15 cellular contexts compared by ENCODE assay signal in the genomic region with DNA sequence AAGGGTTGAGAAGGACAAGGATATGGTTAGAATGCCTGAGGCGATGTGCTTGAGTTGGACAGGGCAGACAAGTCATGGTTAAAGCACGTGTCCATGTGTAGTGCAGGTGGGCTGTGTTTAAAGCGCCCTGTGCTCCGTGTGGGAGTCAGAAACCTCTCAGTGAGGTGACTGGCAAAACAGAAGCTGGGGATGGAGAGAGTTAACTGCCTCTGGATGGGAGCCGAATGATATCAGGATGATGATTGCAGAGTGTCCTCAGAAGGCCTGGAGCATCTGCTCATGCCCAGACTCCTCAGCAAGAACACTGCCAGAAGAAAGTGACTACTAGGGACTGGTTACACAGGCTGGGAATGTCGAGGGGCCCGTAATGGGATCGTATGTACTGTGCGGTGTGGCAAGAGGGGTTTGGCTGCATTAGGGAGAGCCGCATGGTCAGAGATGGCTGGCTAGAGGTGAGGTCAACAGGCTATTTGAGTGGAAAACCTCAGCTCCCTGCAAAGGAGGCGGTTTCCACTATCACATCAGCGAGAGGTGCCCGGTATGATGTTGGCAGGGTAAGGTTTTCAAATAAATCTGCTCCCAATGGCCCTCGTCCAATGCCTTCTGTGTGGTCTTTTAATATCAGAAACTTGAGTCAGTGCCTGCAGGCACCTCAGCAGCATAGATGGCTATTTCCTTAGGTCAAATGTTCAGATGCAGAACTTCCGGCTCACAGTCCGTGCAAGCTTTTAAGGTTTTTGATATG. TPM values are rescaled to one million over a fixed set of nuclear protein-coding genes. Genes with fewer than 3 reads are reported as not detected.
A peak's percentile ranks its signal among the peaks of the same experiment; 100 is the strongest.
DNase-seq lines count a peak whose midpoint lies in the region; ATAC-seq and TF ChIP-seq lines count a peak whose summit lies in the region.
"Had no signal": no experiment of that assay in that cellular context is flagged by ENCODE, and none has a peak within 500 bp of the region (broad histone marks: within the 10 kb centered on the region; RNA-seq: fewer than 3 reads in every experiment).

No MANE protein-coding gene starts in this region.

- peak; percentile 58 for DNase-seq in AG10803 (ENCODE audit: low read depth)
- no peak for DNase-seq in chondrocyte (ENCODE audit: low spot score)
- no peak for DNase-seq in mesenchymal stem cell
- DNase-seq in 8988T = no peak
- no peak for DNase-seq in NCI-H2171 treated with DMSO at 0.1 percent for 48 hours (lab: John Stamatoyannopoulos, UW)
- DNase-seq: activated CD4-positive, alpha-beta T cell treated with anti-CD3 and anti-CD28 coated beads, Interleukin-2, amount 10 ng/mL, durations not matched to agents 24 days and 14 days; activated naive CD4-positive, alpha-beta T cell; natural killer cell; NCI-H69; SW 1271 had no signal

- no peak overlapping the region for H3K4me2 ChIP-seq in Loucy (ENCODE audit: low read depth, low read length, poor library complexity, severe bottlenecking)
- H3K4me2 ChIP-seq in mesenchymal stem cell (ENCODE audit: low read length, poor library complexity, severe bottlenecking) = no peak overlapping the region

- no peak overlapping the region for H3K9ac ChIP-seq in Loucy (ENCODE audit: low read depth, low read length, poor library complexity, severe bottlenecking)
- peak overlapping the region; percentile 46 for H3K9ac ChIP-seq in mesenchymal stem cell (ENCODE audit: low read length)

- H4K91ac ChIP-seq in mesenchymal stem cell (ENCODE audit: low read length) = no peak overlapping the region

- H3F3A ChIP-seq in Loucy (ENCODE audit: low read depth) = no peaks in the 10 kb centered on the region

- no peak overlapping the region for H2BK120ac ChIP-seq in mesenchymal stem cell (ENCODE audit: low read depth, low read length)

- no peaks in the 10 kb centered on the region for H3K36me3 Mint-ChIP-seq in chondrocyte (ENCODE audit: low read depth)
- H3K36me3 Mint-ChIP-seq: natural killer cell had no signal

- H4K8ac ChIP-seq in mesenchymal stem cell (ENCODE audit: low read length) = no peak overlapping the region

- H3K27me3 ChIP-seq in Loucy (ENCODE audit: insufficient read depth, low read length, poor library complexity, severe bottlenecking) (no peaks in the 10 kb centered on the region), mesenchymal stem cell (ENCODE audit: control insufficient read depth in 1 of 2, insufficient read depth in 1 of 2, low read length in 2 of 2) (no peaks in the 10 kb centered on the region)

- H3K79me1 ChIP-seq in mesenchymal stem cell (replicated peaks; ENCODE audit: low read length, poor library complexity, severe bottlenecking) = no peaks in the 10 kb centered on the region

- H2BK15ac ChIP-seq in mesenchymal stem cell (ENCODE audit: low read depth, poor library complexity, severe bottlenecking) = no peak overlapping the region

- ATAC-seq in HG02973 (IDR thresholded peaks at IDR 0.05; ENCODE audit: unreplicated experiment) = no peak
- no peak for ATAC-seq in GM18520 (IDR thresholded peaks at IDR 0.05; ENCODE audit: unreplicated experiment)
- ATAC-seq: natural killer cell had no signal

- no peak overlapping the region for H3K18ac ChIP-seq in mesenchymal stem cell (ENCODE audit: low read depth in 1 of 2, low read length in 2 of 2)

- H2AFZ ChIP-seq in Loucy (ENCODE audit: low read length) (peak overlapping the region; percentile 84), mesenchymal stem cell (ENCODE audit: low read depth, low read length) (no peak overlapping the region)

- no peaks in the 10 kb centered on the region for H3K79me2 ChIP-seq in Loucy (ENCODE audit: insufficient read depth, low read length)

- no peaks in the 10 kb centered on the region for H3K9me3 Mint-ChIP-seq in chondrocyte (ENCODE audit: low read depth)
- H3K9me3 Mint-ChIP-seq: activated CD4-positive, alpha-beta T cell treated with anti-CD3 and anti-CD28 coated beads, Interleukin-2, amount 10 ng/mL, durations not matched to agents 24 days and 14 days; natural killer cell; stimulated activated naive CD8-positive, alpha-beta T cell treated with anti-CD3 and anti-CD28 coated beads, Interleukin-15, Interleukin-2, amounts not matched to agents 100 ng/mL and 50 ng/mL, for 24 hours had no signal

- H3K23ac ChIP-seq in mesenchymal stem cell (ENCODE audit: low read length in 2 of 2) = no peak overlapping the region

- peaks cover 41% of the 10 kb centered on the region for H3K4me1 Mint-ChIP-seq in chondrocyte (ENCODE audit: low read depth)
- H3K4me1 Mint-ChIP-seq: activated CD4-positive, alpha-beta T cell treated with anti-CD3 and anti-CD28 coated beads, Interleukin-2, amount 10 ng/mL, durations not matched to agents 24 days and 14 days; natural killer cell had no signal

- WGBS in mesenchymal stem cell = 93% methylated on average over 14 of the region's 16 CpGs

- TF ChIP-seq CTCF in AG10803 (conservative IDR thresholded peaks at IDR 0.05; ENCODE audit: low read length) (no peak), Loucy (conservative IDR thresholded peaks at IDR 0.05; ENCODE audit: low read length) (no peak), chondrocyte (IDR thresholded peaks at IDR 0.05) (no peak)

- no peak overlapping the region for H3K27ac ChIP-seq in mesenchymal stem cell (ENCODE audit: low read length, poor library complexity, severe bottlenecking)
- H3K27ac ChIP-seq: C4-2B had no signal

- peak overlapping the region; percentile 3 for H3K27ac Mint-ChIP-seq in chondrocyte (ENCODE audit: unreplicated experiment)
- H3K27ac Mint-ChIP-seq: activated CD4-positive, alpha-beta T cell treated with anti-CD3 and anti-CD28 coated beads, Interleukin-2, amount 10 ng/mL, durations not matched to agents 24 days and 14 days; natural killer cell; stimulated activated naive CD8-positive, alpha-beta T cell treated with anti-CD3 and anti-CD28 coated beads, Interleukin-15, Interleukin-2, amounts not matched to agents 100 ng/mL and 50 ng/mL, for 24 hours had no signal

- no peak overlapping the region for H3K14ac ChIP-seq in mesenchymal stem cell (ENCODE audit: low read length in 2 of 2)

- H3K9me2 ChIP-seq in Loucy (replicated peaks; ENCODE audit: low read depth, low read length) = no peaks in the 10 kb centered on the region

- H3K27me3 Mint-ChIP-seq in chondrocyte (ENCODE audit: low read depth) = no peaks in the 10 kb centered on the region
- H3K27me3 Mint-ChIP-seq: stimulated activated naive CD8-positive, alpha-beta T cell treated with anti-CD3 and anti-CD28 coated beads, Interleukin-15, Interleukin-2, amounts not matched to agents 100 ng/mL and 50 ng/mL, for 24 hours had no signal

- no peaks in the 10 kb centered on the region for H3K36me3 ChIP-seq in Loucy (ENCODE audit: insufficient read depth, low read length)
- H3K36me3 ChIP-seq in mesenchymal stem cell (ENCODE audit: control insufficient read depth in 1 of 2, insufficient read depth in 2 of 2, low read depth in 1 of 2, low read length in 2 of 2) = no peaks in the 10 kb centered on the region

- H3K4me1 ChIP-seq in Loucy (ENCODE audit: insufficient read depth, low read length, poor library complexity, severe bottlenecking) (peaks cover 17% of the 10 kb centered on the region), mesenchymal stem cell (ENCODE audit: control insufficient read depth, insufficient read depth, low read depth, low read length) (peaks cover 6% of the 10 kb centered on the region)

- H3K4ac ChIP-seq in mesenchymal stem cell (ENCODE audit: low read depth in 1 of 2, low read length in 2 of 2) = no peak overlapping the region

- H2BK12ac ChIP-seq in mesenchymal stem cell (ENCODE audit: low read length in 2 of 2) = no peak overlapping the region

- no peak overlapping the region for H3K4me3 ChIP-seq in AG10803 (ENCODE audit: low read length)
- no peak overlapping the region for H3K4me3 ChIP-seq in Loucy (ENCODE audit: low read length, poor library complexity, severe bottlenecking)
- H3K4me3 ChIP-seq in mesenchymal stem cell (ENCODE audit: insufficient read depth in 1 of 2, low read depth in 1 of 2, low read length in 2 of 2) = peak overlapping the region in 1 of 2 experiments; percentile 66

- H3K9me3 ChIP-seq in Loucy (ENCODE audit: insufficient read depth, low read depth, low read length) (no peaks in the 10 kb centered on the region), mesenchymal stem cell (ENCODE audit: control insufficient read depth, low read length) (no peaks in the 10 kb centered on the region)

- no peak overlapping the region for H2BK5ac ChIP-seq in mesenchymal stem cell (ENCODE audit: low read depth, low read length, poor library complexity, severe bottlenecking)

- no peaks in the 10 kb centered on the region for H4K20me1 ChIP-seq in Loucy (ENCODE audit: insufficient read depth, low read length, poor library complexity, severe bottlenecking)

- H2AK5ac ChIP-seq in mesenchymal stem cell (ENCODE audit: low read length, severe bottlenecking) = no peak overlapping the region

- no peak overlapping the region for H3K4me3 Mint-ChIP-seq in chondrocyte (ENCODE audit: unreplicated experiment)
- H3K4me3 Mint-ChIP-seq: activated CD4-positive, alpha-beta T cell treated with anti-CD3 and anti-CD28 coated beads, Interleukin-2, amount 10 ng/mL, durations not matched to agents 24 days and 14 days; natural killer cell; stimulated activated naive CD8-positive, alpha-beta T cell treated with anti-CD3 and anti-CD28 coated beads, Interleukin-15, Interleukin-2, amounts not matched to agents 100 ng/mL and 50 ng/mL, for 24 hours had no signal

RNA-seq across cellular contexts. Expression of a gene that starts 26.1 kb away (rescaled TPM):
- 0.07 TPM in 1 of 3 replicates, not detected in the others for total RNA-seq in chondrocyte
- not detected for polyA plus RNA-seq in mesenchymal stem cell (2013, experiment 1 of 2)
- polyA plus RNA-seq in mesenchymal stem cell (2013, experiment 2 of 2) = 0.01 TPM
- total RNA-seq: activated CD4-positive, alpha-beta T cell treated with anti-CD3 and anti-CD28 coated beads, Interleukin-2, amount 10 ng/mL, durations not matched to agents 24 days and 14 days had no signal

RNA-seq across cellular contexts. Expression of a gene that starts 31.1 kb away (rescaled TPM):
- total RNA-seq in chondrocyte = 0.07 to 0.23 TPM (median 0.22 TPM) in 3 replicates
- 0.03 TPM for polyA plus RNA-seq in mesenchymal stem cell (2013, experiment 1 of 2)
- 0.04 TPM for polyA plus RNA-seq in mesenchymal stem cell (2013, experiment 2 of 2)
